Comparison of ENCODE assay signal across 5 cellular contexts in the genomic region with DNA sequence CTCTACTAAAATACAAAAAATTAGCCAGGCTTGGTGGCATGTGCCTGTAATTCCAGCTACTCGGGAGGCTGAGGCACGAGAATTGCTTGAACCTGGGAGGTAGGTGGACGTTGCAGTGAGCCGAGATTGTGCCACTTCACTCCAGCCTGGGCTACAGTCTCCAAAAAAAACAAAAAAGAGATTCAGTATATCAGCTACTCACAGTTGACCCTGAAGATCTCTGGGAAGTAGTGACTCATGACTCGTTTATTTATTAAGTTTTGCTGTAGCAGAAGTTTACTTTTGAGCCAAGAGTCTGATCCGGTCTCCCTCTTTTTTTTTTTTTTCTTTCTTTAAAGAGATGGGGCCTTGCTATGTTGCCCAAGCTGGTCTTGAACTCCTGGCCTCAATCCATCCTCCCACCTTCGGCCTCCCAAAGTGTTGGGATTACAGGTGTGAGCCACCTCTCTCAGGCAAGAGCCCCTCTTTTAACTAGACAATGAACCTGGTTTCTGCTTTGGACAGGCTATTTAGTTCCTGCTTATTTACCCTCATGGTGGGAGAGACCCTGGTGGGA. TPM values are rescaled to one million over a fixed set of nuclear protein-coding genes. Genes with fewer than 3 reads are reported as not detected.
DNase-seq lines count a peak whose midpoint lies in the region; ATAC-seq and TF ChIP-seq lines count a peak whose summit lies in the region.

No MANE protein-coding gene starts in this region.

- peak overlapping the region in 1 of 4 donors; percentile 43 for H3K4me3 ChIP-seq in esophagus squamous epithelium
- no peak overlapping the region for H3K4me3 ChIP-seq in suprapubic skin

- H3K27me3 ChIP-seq in esophagus squamous epithelium = no peaks in the 10 kb centered on the region
- H3K27me3 ChIP-seq in suprapubic skin = no peaks in the 10 kb centered on the region

- H3K36me3 ChIP-seq in esophagus squamous epithelium (peaks cover 0 to 4% (median 2%) of the 10 kb centered on the region in 3 donors), suprapubic skin (peaks cover under 1% of the 10 kb centered on the region)

- DNase-seq in RKO (ENCODE audit: low spot score) (peak; percentile 55), esophagus squamous epithelium (lab: John Stamatoyannopoulos, UW) (no peak), suprapubic skin (ENCODE audit: low spot score in 2 of 2) (no peak)

- 17 to 40% methylated on average over 7 of the region's 7 CpGs for WGBS in esophagus squamous epithelium, 2 donors
- WGBS in suprapubic skin = 26% methylated on average over 7 of the region's 7 CpGs

- H3K27ac ChIP-seq in esophagus squamous epithelium = peak overlapping the region; percentile 54 to 89 (median 80)
- peak overlapping the region; percentile 63 for H3K27ac ChIP-seq in suprapubic skin

- TF ChIP-seq CTCF in esophagus squamous epithelium (IDR thresholded peaks at IDR 0.05) (no peak), suprapubic skin (IDR thresholded peaks at IDR 0.05) (no peak)

- TF ChIP-seq POLR2A in esophagus squamous epithelium (IDR thresholded peaks at IDR 0.05) (no peak), suprapubic skin (IDR thresholded peaks at IDR 0.05) (no peak)

- H3K9me3 ChIP-seq in esophagus squamous epithelium (no peaks in the 10 kb centered on the region), suprapubic skin (no peaks in the 10 kb centered on the region)

- ATAC-seq in GM19351 (IDR thresholded peaks at IDR 0.05; ENCODE audit: unreplicated experiment) = no peak
- no peak for ATAC-seq in HG03457 (IDR thresholded peaks at IDR 0.05; ENCODE audit: unreplicated experiment)

- no peak for TF ChIP-seq EP300 in suprapubic skin (IDR thresholded peaks at IDR 0.05)

- H3K4me1 ChIP-seq in esophagus squamous epithelium (peaks cover 61 to 96% (median 63%) of the 10 kb centered on the region in 3 donors), suprapubic skin (peaks cover 67% of the 10 kb centered on the region)

- intact Hi-C loops in esophagus squamous epithelium (cut with DNase I) = no loop called here

RNA-seq across cellular contexts. Expression of a gene that starts 4.4 kb away (rescaled TPM):
- total RNA-seq in esophagus squamous epithelium = 100 to 1,000 TPM in 2 of 4 donors, 10 to 100 TPM in 2; 54.0 to 133 (median 97.6) TPM
- 100 to 1,000 TPM in 1 of 4 donors, 10 to 100 TPM in 3; 54.9 to 104 (median 68.1) TPM for total RNA-seq in suprapubic skin

RNA-seq across cellular contexts. Expression of a gene that starts 8.7 kb away (rescaled TPM):
- total RNA-seq in esophagus squamous epithelium (10 to 100 TPM; 25.4 to 37.6 (median 32.8) TPM), suprapubic skin (10 to 100 TPM; 23.3 to 35.2 (median 23.8) TPM)

RNA-seq across cellular contexts. Expression of a gene that starts 12.7 kb away (rescaled TPM):
- total RNA-seq in esophagus squamous epithelium = 1 to 10 TPM in 1 of 4 donors, under 1 TPM in 2, not detected in 1; 0.40 to 1.9 (median 0.53) TPM
- 1 to 10 TPM in 3 of 4 donors, not detected in 1; 1.1 to 6.8 (median 3.7) TPM for total RNA-seq in suprapubic skin

RNA-seq across cellular contexts. Expression of a gene that starts 18.3 kb away (rescaled TPM):
- total RNA-seq in esophagus squamous epithelium (10 to 100 TPM; 87.0 to 99.0 (median 97.3) TPM), suprapubic skin (100 to 1,000 TPM in 3 of 4 donors, 10 to 100 TPM in 1; 98.4 to 180 (median 125) TPM)

RNA-seq across cellular contexts. Expression of a gene that starts 34.1 kb away (rescaled TPM):
- total RNA-seq in esophagus squamous epithelium (10 to 100 TPM; 31.0 to 46.3 (median 37.6) TPM), suprapubic skin (10 to 100 TPM; 42.8 to 65.7 (median 55.1) TPM)
